11 cellular contexts compared by ENCODE assay signal in the genomic region with DNA sequence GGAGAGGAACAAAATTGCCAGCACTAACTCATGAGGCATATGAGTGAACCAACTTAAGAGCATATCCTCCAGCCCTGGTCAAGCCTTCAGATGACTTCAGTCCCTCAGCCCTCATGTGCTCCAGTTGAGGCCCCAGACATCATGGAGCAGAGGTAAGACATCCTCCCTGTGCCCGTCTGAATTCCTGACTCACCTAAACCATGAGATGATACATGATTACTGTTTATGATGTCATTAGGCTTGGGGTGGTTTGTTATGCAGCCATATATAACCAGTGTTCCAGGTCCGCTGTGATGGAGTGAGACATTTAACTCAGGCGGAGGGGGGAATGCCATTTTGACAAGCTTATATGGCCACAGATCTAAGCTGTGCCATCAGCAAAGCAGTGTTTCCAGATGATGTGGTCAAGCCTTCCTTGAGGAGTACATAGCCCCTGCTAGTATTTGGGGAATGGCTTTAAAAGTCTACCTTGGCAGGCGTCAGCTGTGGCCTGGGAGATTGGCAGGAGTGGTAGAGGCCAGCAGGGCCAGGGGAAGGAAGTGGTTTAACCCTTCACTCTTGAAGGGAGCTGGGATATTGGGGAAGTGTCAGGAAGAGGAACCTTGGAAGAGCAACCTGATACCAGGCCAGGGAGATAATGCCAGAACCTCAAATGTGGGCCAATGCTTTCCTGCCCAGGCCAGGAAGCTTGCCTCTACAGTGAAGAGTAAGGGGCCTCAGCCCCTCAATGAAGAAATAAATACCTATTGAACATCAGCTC.
"Had no signal": no experiment of that assay in that cellular context is flagged by ENCODE, and none has a peak within 500 bp of the region (broad histone marks: within the 10 kb centered on the region; RNA-seq: fewer than 3 reads in every experiment).

No MANE protein-coding gene starts in this region.

- H3K27ac Mint-ChIP-seq: activated T-helper 17 cell treated with anti-CD3 and anti-CD28 coated beads, Interleukin-2, amount 50 U/mL, for 72 hours; nephron progenitor cell; stimulated activated naive CD8-positive, alpha-beta T cell treated with anti-CD3 and anti-CD28 coated beads, Interleukin-15, Interleukin-2, amounts not matched to agents 100 ng/mL and 50 ng/mL, for 24 hours; T-helper 2 cell treated with Interferon-gamma antibody and Interleukin-4, amounts not matched to agents 5 μg/mL and 100 μg/mL, for 36 hours; type B pancreatic cell had no signal

- DNase-seq: activated CD4-positive, alpha-beta T cell treated with anti-CD3 and anti-CD28 coated beads, Interleukin-2, amount 50 U/mL, for 48 hours; activated naive CD4-positive, alpha-beta T cell treated with Interleukin-2 at 50 U/mL for 16 hours; esophagus squamous epithelium; foreskin fibroblast; nephron progenitor cell; SW 1271 had no signal

- H3K36me3 Mint-ChIP-seq: type B pancreatic cell had no signal

- H3K4me1 Mint-ChIP-seq: activated T-helper 17 cell treated with anti-CD3 and anti-CD28 coated beads, Interleukin-2, amount 50 U/mL, for 72 hours had no signal

- H3K4me3 Mint-ChIP-seq: activated T-helper 17 cell treated with anti-CD3 and anti-CD28 coated beads, Interleukin-2, amount 50 U/mL, for 72 hours; nephron progenitor cell; stimulated activated naive CD8-positive, alpha-beta T cell treated with anti-CD3 and anti-CD28 coated beads, Interleukin-15, Interleukin-2, amounts not matched to agents 100 ng/mL and 50 ng/mL, for 24 hours; T-helper 2 cell treated with Interferon-gamma antibody and Interleukin-4, amounts not matched to agents 5 μg/mL and 100 μg/mL, for 36 hours; type B pancreatic cell had no signal

- ATAC-seq: sciatic nerve had no signal
